Comparison of ENCODE assay signal across 8 cellular contexts in genomic region chr2:62194558-62195420, GRCh38. TPM values are rescaled to one million over a fixed set of nuclear protein-coding genes. Genes with fewer than 3 reads are reported as not detected.
A peak's percentile ranks its signal among the peaks of the same experiment; 100 is the strongest.
DNase-seq lines count a peak whose midpoint lies in the region; ATAC-seq and TF ChIP-seq lines count a peak whose summit lies in the region.

No MANE protein-coding gene starts in this region.

- H3K4me3 Mint-ChIP-seq in Caco-2 (ENCODE audit: unreplicated experiment) (peak overlapping the region; percentile 79), T-cell (peak overlapping the region; percentile 79 to 96 (median 80))

- CTCF ChIA-PET in Caco-2 (lab: Charles Lee) = interaction anchor here (1.0 kb wide), 1 partner anchor 216 kb away, joined by 3 read pairs; no protein-coding TSS in a partner anchor
- CTCF ChIA-PET in T-cell (lab: Charles Lee) = interaction anchor here in 1 of 2 donors (0.7 kb wide), 1 partner anchor 1648 kb away, joined by 3 read pairs; no protein-coding TSS in a partner anchor

- DNase-seq in Caco-2 = no peak
- DNase-seq in T-cell = no peak
- no peak for DNase-seq in fibroblast of the aortic adventitia (ENCODE audit: low read depth)
- no peak for DNase-seq in prostate gland (ENCODE audit: low spot score)
- DNase-seq in NAMALWA (ENCODE audit: low spot score) = no peak
- no peak for DNase-seq in dedifferentiated amniotic fluid mesenchymal stem cell (ENCODE audit: extremely low spot score)
- DNase-seq in islet precursor cell = no peak
- no peak for DNase-seq in SKM-1 (lab: John Stamatoyannopoulos, UW; ENCODE audit: unreplicated experiment)

- TF ChIP-seq POLR2A in prostate gland (IDR thresholded peaks at IDR 0.05) = no peak

- no peaks in the 10 kb centered on the region for H3K9me3 ChIP-seq in Caco-2
- H3K9me3 ChIP-seq in prostate gland = no peaks in the 10 kb centered on the region

- H3K36me3 Mint-ChIP-seq in Caco-2 (ENCODE audit: insufficient read depth, unreplicated experiment) (peaks cover 27% of the 10 kb centered on the region), T-cell (no peaks in the 10 kb centered on the region)

- H3K36me3 ChIP-seq in Caco-2 (ENCODE audit: control insufficient read depth, insufficient read depth, low read length) = no peaks in the 10 kb centered on the region
- no peaks in the 10 kb centered on the region for H3K36me3 ChIP-seq in prostate gland

- H3K27ac ChIP-seq in prostate gland = peak overlapping the region in 1 of 2 donors; percentile 95

- ATAC-seq in T-cell (replicated peaks in 1 of 4) = no peak

- peaks cover 14% of the 10 kb centered on the region for H3K4me1 ChIP-seq in Caco-2
- H3K4me1 ChIP-seq in prostate gland (replicated peaks) = no peaks in the 10 kb centered on the region

- H3K4me1 Mint-ChIP-seq in Caco-2 (ENCODE audit: low read depth, unreplicated experiment) (peaks cover 7% of the 10 kb centered on the region), T-cell (peaks cover 21 to 34% (median 30%) of the 10 kb centered on the region in 3 donors)

- H3K4me3 ChIP-seq in Caco-2 (ENCODE audit: low read depth, low read length) (no peak overlapping the region; the same call in 1 of the 2 replicates), fibroblast of the aortic adventitia (ENCODE audit: low read depth, low read length) (peak overlapping the region; percentile 94), prostate gland (peak overlapping the region; percentile 95 to 98)

- intact Hi-C loops in Caco-2 (cut with micrococcal nuclease; ENCODE audit: unreplicated experiment) = loop anchor here (5.0 to 10.0 kb wide), 2 partner anchors 200 to 277 kb away; no protein-coding TSS in a partner anchor
- intact Hi-C loops in prostate gland (cut with DNase I) = loop anchor here (5.0 kb wide), 4 partner anchors 98 to 513 kb away; partner anchors contain the start of gene EHBP1

- 75% methylated on average over 45 of the region's 51 CpGs for WGBS in prostate gland

- H3K27me3 ChIP-seq in Caco-2 (replicated peaks; ENCODE audit: control insufficient read depth, insufficient read depth, low read length) = no peaks in the 10 kb centered on the region
- H3K27me3 ChIP-seq in prostate gland (replicated peaks; ENCODE audit: insufficient read depth) = no peaks in the 10 kb centered on the region

- POLR2A ChIA-PET in Caco-2 (lab: Charles Lee) = interaction anchor here (1.2 kb wide), 1 partner anchor 216 kb away, joined by 4 read pairs; no protein-coding TSS in a partner anchor
- POLR2A ChIA-PET in T-cell (lab: Charles Lee) = interaction anchor here in 1 of 2 donors (0.7 kb wide), 1 partner anchor 139 kb away, joined by 3 read pairs; no protein-coding TSS in a partner anchor

- H3K27me3 Mint-ChIP-seq in Caco-2 (ENCODE audit: insufficient read depth, unreplicated experiment) (no peaks in the 10 kb centered on the region), T-cell (no peaks in the 10 kb centered on the region)

- H3K9me3 Mint-ChIP-seq in Caco-2 (ENCODE audit: unreplicated experiment) (no peaks in the 10 kb centered on the region), T-cell (no peaks in the 10 kb centered on the region)

- TF ChIP-seq CTCF in Caco-2 (IDR thresholded peaks at IDR 0.05; ENCODE audit: insufficient read depth in 1 of 2, low read depth in 1 of 2, low read length in 1 of 2, severe bottlenecking in 1 of 2, unreplicated experiment in 1 of 2) (no peak), fibroblast of the aortic adventitia (IDR thresholded peaks at IDR 0.05; ENCODE audit: insufficient read depth, low read length) (no peak), prostate gland (IDR thresholded peaks at IDR 0.05) (no peak)

- H3K27ac Mint-ChIP-seq in Caco-2 (ENCODE audit: unreplicated experiment) = no peak overlapping the region
- peak overlapping the region in 1 of 2 donors; percentile 11 for H3K27ac Mint-ChIP-seq in T-cell

- BruUV-seq in Caco-2 (replicated peaks; lab: Mats Ljungman, UMichigan) = TSS peak; percentile 38

RNA-seq across cellular contexts. Expression of gene B3GNT2, which starts 1.1 kb away (rescaled TPM):
- total RNA-seq in Caco-2 (2022) (47.4 and 50.5 TPM in 2 replicates), T-cell (10 to 100 TPM; 20.9 to 47.3 (median 22.4) TPM), fibroblast of the aortic adventitia (ENCODE audit: low replicate concordance) (14.1 and 14.2 TPM in 2 replicates), prostate gland (10 to 100 TPM in 1 of 2 donors, 1 to 10 TPM in 1; 8.5 to 18.7 TPM)
